9 cellular contexts compared by ENCODE assay signal in genomic region chr6:29925341-29926080, GRCh38. TPM values are rescaled to one million over a fixed set of nuclear protein-coding genes. Genes with fewer than 3 reads are reported as not detected.
DNase-seq lines count a peak whose midpoint lies in the region; ATAC-seq and TF ChIP-seq lines count a peak whose summit lies in the region.
"Had no signal": no experiment of that assay in that cellular context is flagged by ENCODE, and none has a peak within 500 bp of the region (broad histone marks: within the 10 kb centered on the region; RNA-seq: fewer than 3 reads in every experiment).

No MANE protein-coding gene starts in this region.

- TF ChIP-seq POLR2A in body of pancreas (IDR thresholded peaks at IDR 0.05): no peak

- no peaks in the 10 kb centered on the region for H3K36me3 ChIP-seq in BLaER1 treated with 17β-estradiol and CSF1 and Interleukin-3, amounts not matched to agents 10 nM and 100 nM
- H3K36me3 ChIP-seq in HUES6 (ENCODE audit: control insufficient read depth, insufficient read depth, low read length): no peaks in the 10 kb centered on the region
- no peaks in the 10 kb centered on the region for H3K36me3 ChIP-seq in body of pancreas (replicated peaks in 1 of 2; ENCODE audit: insufficient read depth in 1 of 2, low read depth in 2 of 2)

- peaks cover 16% of the 10 kb centered on the region for H3K4me1 Mint-ChIP-seq in memory B cell

- ATAC-seq in body of pancreas: peak; percentile 26
- no peak for ATAC-seq in memory B cell (ENCODE audit: low read depth)

- no peaks in the 10 kb centered on the region for H4K20me1 ChIP-seq in BLaER1 treated with 17β-estradiol and CSF1 and Interleukin-3, amounts not matched to agents 10 nM and 100 nM

- H3K27me3 Mint-ChIP-seq in memory B cell: no peaks in the 10 kb centered on the region

- intact Hi-C loops in body of pancreas (cut with DNase I): no loop called here

- DNase-seq in body of pancreas (no peak), memory B cell (ENCODE audit: low spot score in 2 of 2) (no peak), mucosa of gallbladder (ENCODE audit: low spot score) (no peak), iPS-NIHi11 (ENCODE audit: low spot score) (no peak), foreskin melanocyte (no peak), NCI-H1048 (lab: John Stamatoyannopoulos, UW) (no peak)
- DNase-seq: NCI-H226 had no signal

- no peaks in the 10 kb centered on the region; a peak in 1 of 22 replicates for H3K27me3 ChIP-seq in BLaER1 treated with 17β-estradiol and CSF1 and Interleukin-3, amounts not matched to agents 10 nM and 100 nM
- H3K27me3 ChIP-seq in HUES6 (ENCODE audit: control insufficient read depth, insufficient read depth, low read length): peaks cover 16% of the 10 kb centered on the region; the same call in 1 of the 2 replicates
- H3K27me3 ChIP-seq in body of pancreas: no peaks in the 10 kb centered on the region

- H3K36me3 Mint-ChIP-seq in memory B cell: no peaks in the 10 kb centered on the region

- H3K4me1 ChIP-seq in BLaER1 treated with 17β-estradiol and CSF1 and Interleukin-3, amounts not matched to agents 10 nM and 100 nM: peaks cover 23 to 31% (median 27%) of the 10 kb centered on the region in 10 experiments
- H3K4me1 ChIP-seq in HUES6 (ENCODE audit: control insufficient read depth, insufficient read depth, low read length) (no peaks in the 10 kb centered on the region), body of pancreas (peaks cover 3% of the 10 kb centered on the region)

- H3K4me3 Mint-ChIP-seq in memory B cell: peak overlapping the region; percentile 95

- WGBS in body of pancreas, 2 donors: 39 to 59% methylated on average over 8 to 16 of the region's 17 CpGs

- peak overlapping the region; percentile 82 to 99 (median 94) for H3K4me2 ChIP-seq in BLaER1 treated with 17β-estradiol and CSF1 and Interleukin-3, amounts not matched to agents 10 nM and 100 nM

- peak overlapping the region; percentile 86 to 97 (median 95) for H3K9ac ChIP-seq in BLaER1 treated with 17β-estradiol and CSF1 and Interleukin-3, amounts not matched to agents 10 nM and 100 nM
- H3K9ac ChIP-seq in HUES6 (ENCODE audit: low read length): no peak overlapping the region

- no peaks in the 10 kb centered on the region for H3K9me3 Mint-ChIP-seq in memory B cell

- peak overlapping the region; percentile 97 for H3K27ac Mint-ChIP-seq in memory B cell

- no peak for TF ChIP-seq CTCF in body of pancreas (IDR thresholded peaks at IDR 0.05)

- H3K4me3 ChIP-seq in BLaER1 treated with 17β-estradiol and CSF1 and Interleukin-3, amounts not matched to agents 10 nM and 100 nM: peak overlapping the region; percentile 72 to 84 (median 75)
- H3K4me3 ChIP-seq in HUES6 (ENCODE audit: low read depth, low read length) (peak overlapping the region; percentile 53; the same call in 1 of the 2 replicates), body of pancreas (no peak overlapping the region)

- H3K9me3 ChIP-seq in BLaER1 treated with 17β-estradiol and CSF1 and Interleukin-3, amounts not matched to agents 10 nM and 100 nM (replicated peaks in 1 of 11): peaks cover 0 to 2% (median 0%) of the 10 kb centered on the region in 11 experiments; a peak in 1 of 22 replicates
- H3K9me3 ChIP-seq in HUES6 (ENCODE audit: control insufficient read depth, insufficient read depth, low read depth, low read length) (no peaks in the 10 kb centered on the region), body of pancreas (no peaks in the 10 kb centered on the region)

- peak overlapping the region; percentile 90 to 98 (median 95) for H3K27ac ChIP-seq in BLaER1 treated with 17β-estradiol and CSF1 and Interleukin-3, amounts not matched to agents 10 nM and 100 nM
- H3K27ac ChIP-seq in HUES6 (ENCODE audit: low read depth, low read length) (no peak overlapping the region), body of pancreas (peak overlapping the region in 1 of 4 donors; percentile 93)

RNA-seq across cellular contexts. Expression of gene HLA-A, which starts 16.8 kb away (rescaled TPM):
- 100 to 1,000 TPM; 104 to 281 TPM for total RNA-seq in body of pancreas
- total RNA-seq in mucosa of gallbladder: 1,097 TPM

Comparison
In these comparisons a context has a peak if more than half of its experiments do, and no peak if none do; other contexts are left out.
1. H3K4me3 ChIP-seq: peak in BLaER1 treated with 17β-estradiol and CSF1 and Interleukin-3, amounts not matched to agents 10 nM and 100 nM (10 of 10) and HUES6 (single experiment); none in body of pancreas (0 of 2).